In genomic region chr5:129049116-129049515, GRCh38 we compare ENCODE assay signal across 1 cellular context.
TF ChIP-seq lines count a peak whose summit lies in the region.

No MANE protein-coding gene starts in this region.

TF ChIP-seq in SK-N-SH, 30 proteins besides CTCF, POLR2A, EP300 and RAD21 (continued from another document):
- no peak for TF ChIP-seq ELF1 (IDR thresholded peaks at IDR 0.05)
